8 cellular contexts compared by ENCODE assay signal in the genomic region with DNA sequence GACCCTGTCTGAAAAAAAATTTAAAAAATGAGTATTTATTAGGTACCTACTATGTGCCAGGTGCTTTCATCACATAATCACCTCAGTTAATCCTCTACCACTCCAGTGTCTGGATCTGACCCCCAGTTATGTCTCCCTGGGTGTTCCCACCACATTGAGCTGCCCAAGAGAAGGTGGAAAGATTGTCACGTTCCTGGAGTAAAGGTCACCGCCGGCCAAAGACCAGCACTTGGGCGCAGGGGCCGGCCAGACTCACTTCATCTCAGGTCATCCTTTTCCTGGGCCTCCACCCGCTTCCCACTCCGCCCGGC. TPM values are rescaled to one million over a fixed set of nuclear protein-coding genes. Genes with fewer than 3 reads are reported as not detected.
DNase-seq lines count a peak whose midpoint lies in the region; ATAC-seq and TF ChIP-seq lines count a peak whose summit lies in the region.

No MANE protein-coding gene starts in this region.

- ATAC-seq in psoas muscle, result peak in 3 of 4 donors; percentile 2 to 18 (median 11)

- H3K9me3 ChIP-seq in SJSA1 (replicated peaks), result no peaks in the 10 kb centered on the region
- no peaks in the 10 kb centered on the region for H3K9me3 ChIP-seq in psoas muscle

- peak overlapping the region; percentile 92 for H3K4me3 ChIP-seq in SJSA1
- H3K4me3 ChIP-seq in foreskin fibroblast (ENCODE audit: low read depth in 1 of 2, low read length in 2 of 2), result peak overlapping the region; percentile 95
- H3K4me3 ChIP-seq in psoas muscle, result peak overlapping the region; percentile 98

- DNase-seq in GM03348 (ENCODE audit: low spot score) (peak; percentile 41), SJSA1 (ENCODE audit: low read depth in 1 of 2, low spot score in 2 of 2) (no peak), foreskin fibroblast (no peak), psoas muscle (no peak), GM19238 (ENCODE audit: insufficient read length, low spot score) (no peak), middle frontal gyrus (ENCODE audit: extremely low spot score, low spot score) (no peak)
- no peak for DNase-seq in effector CD8-positive, alpha-beta T cell (lab: John Stamatoyannopoulos, UW)
- no peak for DNase-seq in stimulated activated CD4-positive, alpha-beta T cell treated with anti-CD3 and anti-CD28 coated beads, Interleukin-1b, Interleukin-23, amount 100 ng/mL, for 48 hours

- H3K4me1 ChIP-seq in SJSA1 (replicated peaks), result peaks cover 21% of the 10 kb centered on the region
- peaks cover 14% of the 10 kb centered on the region for H3K4me1 ChIP-seq in psoas muscle

- H3K27me3 ChIP-seq in SJSA1 (replicated peaks), result no peaks in the 10 kb centered on the region
- H3K27me3 ChIP-seq in psoas muscle (ENCODE audit: insufficient read depth in 3 of 3, low read length in 2 of 3), result no peaks in the 10 kb centered on the region

- peaks cover 49% of the 10 kb centered on the region for H3K36me3 ChIP-seq in SJSA1
- peaks cover 5 to 35% of the 10 kb centered on the region in 2 donors for H3K36me3 ChIP-seq in psoas muscle (ENCODE audit: insufficient read depth in 1 of 2, low read depth in 1 of 2)

- TF ChIP-seq CTCF in foreskin fibroblast (IDR thresholded peaks at IDR 0.05; ENCODE audit: low read depth, low read length) (no peak), psoas muscle (IDR thresholded peaks at IDR 0.05) (no peak)

- H3K27ac ChIP-seq in SJSA1, result peak overlapping the region; percentile 81
- H3K27ac ChIP-seq in psoas muscle, result peak overlapping the region; percentile 97

- intact Hi-C loops in psoas muscle (cut with DNase I), result loop anchor here (5.0 kb wide), 1 partner anchor 41 kb away; the partner anchor contains the start of gene TMEM63A (in 2 of the 2)

- 3 to 5% (median 5%) methylated on average over 8 of the region's 8 CpGs for WGBS in psoas muscle, 3 donors

RNA-seq across cellular contexts. Expression of gene PYCR2, which starts 0.7 kb away (rescaled TPM):
- total RNA-seq in SJSA1 (2014; rRNA removed; shearing (Covaris generic)), result 38.1 and 61.6 TPM in 2 replicates
- total RNA-seq in psoas muscle, result 10 to 100 TPM; 46.0 to 59.4 (median 53.7) TPM
- polyA plus RNA-seq in psoas muscle, result 10 to 100 TPM; 34.9 to 70.2 (median 41.4) TPM

RNA-seq across cellular contexts. Expression of gene LEFTY2, which starts 17.7 kb away (rescaled TPM):
- not detected in 2 replicates for total RNA-seq in SJSA1 (2014; rRNA removed; shearing (Covaris generic))
- 1 to 10 TPM in 1 of 4 donors, under 1 TPM in 2, not detected in 1; 0.13 to 1.2 (median 0.42) TPM for total RNA-seq in psoas muscle
- polyA plus RNA-seq in psoas muscle, result under 1 TPM in 2 of 3 donors, not detected in 1; 0.03 to 0.10 TPM

RNA-seq across cellular contexts. Expression of gene LEFTY1, which starts 34.4 kb away (rescaled TPM):
- total RNA-seq in SJSA1 (2014; rRNA removed; shearing (Covaris generic)), result not detected in 2 replicates
- under 1 TPM in 1 of 4 donors, not detected in 3; 0.26 TPM for total RNA-seq in psoas muscle
- polyA plus RNA-seq in psoas muscle, result under 1 TPM in 2 of 3 donors, not detected in 1; 0.08 to 0.13 TPM

RNA-seq across cellular contexts. Expression of gene TMEM63A, which starts 41.2 kb away (rescaled TPM):
- 7.4 and 9.4 TPM in 2 replicates for total RNA-seq in SJSA1 (2014; rRNA removed; shearing (Covaris generic))
- total RNA-seq in psoas muscle, result 10 to 100 TPM; 12.7 to 17.9 (median 16.0) TPM
- polyA plus RNA-seq in psoas muscle, result 10 to 100 TPM in 2 of 3 donors, 1 to 10 TPM in 1; 7.1 to 14.2 (median 11.4) TPM
